ENCODE assay signal across 8 cellular contexts in the genomic region with DNA sequence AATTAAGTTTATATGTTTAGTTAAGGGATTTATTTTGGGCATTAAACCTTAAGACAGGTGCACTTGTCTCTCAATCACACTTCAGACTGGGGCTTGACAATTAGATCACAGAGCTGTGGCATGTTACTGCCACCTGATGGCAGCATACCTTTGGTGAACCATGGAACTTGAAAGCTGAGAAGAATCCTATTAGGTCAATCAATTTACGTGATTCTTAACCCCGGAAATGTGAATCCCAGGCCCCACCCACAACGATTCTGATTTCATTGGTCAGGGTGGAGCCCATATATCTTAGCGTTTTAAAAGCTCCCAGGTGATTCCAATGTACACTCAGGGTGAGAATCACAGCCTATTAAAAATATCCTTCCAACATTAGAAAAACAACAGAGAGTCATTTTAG.
A peak's percentile ranks its signal among the peaks of the same experiment; 100 is the strongest.
DNase-seq lines count a peak whose midpoint lies in the region; ATAC-seq and TF ChIP-seq lines count a peak whose summit lies in the region.

No MANE protein-coding gene starts in this region.

- in situ Hi-C loops in GM13977 (cut with MboI; ENCODE audit: low pct_unique_long_range_greater_than_20kb, low sequenced_read_pairs, unreplicated experiment): no loop called here

- ATAC-seq in HG03280 (IDR thresholded peaks at IDR 0.05; ENCODE audit: unreplicated experiment) (no peak), HG02571 (IDR thresholded peaks at IDR 0.05; ENCODE audit: unreplicated experiment) (no peak)

- TF ChIP-seq CTCF in GM13977 (IDR thresholded peaks at IDR 0.05; ENCODE audit: extremely low read depth, insufficient read depth, missing control alignments) (peak; percentile 72), retinal pigment epithelial cell (conservative IDR thresholded peaks at IDR 0.05; ENCODE audit: low read depth, low read length) (peak; percentile 81)

- DNase-seq in AG20443 (ENCODE audit: low spot score) (peak; percentile 43), GM13977 (ENCODE audit: low spot score) (peak; percentile 72), NCI-H510A (lab: John Stamatoyannopoulos, UW) (peak; percentile 41), activated T-cell treated with anti-CD3 and anti-CD28 coated beads for 24 hours (ENCODE audit: low read depth) (peak; percentile 23), foreskin melanocyte (peak; percentile 14), retinal pigment epithelial cell (ENCODE audit: low read depth) (peak; percentile 10)

- H3K4me3 ChIP-seq in retinal pigment epithelial cell (ENCODE audit: low read length): no peak overlapping the region

Comparison
In these comparisons a context has a peak if more than half of its experiments do, and no peak if none do; other contexts are left out.
1. DNase-seq: peak in every context shown above with its lines; median percentile 72 in GM13977; 43 in AG20443; 41 in NCI-H510A; 23 in activated T-cell treated with anti-CD3 and anti-CD28 coated beads for 24 hours; 14 in foreskin melanocyte; 10 in retinal pigment epithelial cell.